ENCODE assay signal across 1 cellular context in the genomic region with DNA sequence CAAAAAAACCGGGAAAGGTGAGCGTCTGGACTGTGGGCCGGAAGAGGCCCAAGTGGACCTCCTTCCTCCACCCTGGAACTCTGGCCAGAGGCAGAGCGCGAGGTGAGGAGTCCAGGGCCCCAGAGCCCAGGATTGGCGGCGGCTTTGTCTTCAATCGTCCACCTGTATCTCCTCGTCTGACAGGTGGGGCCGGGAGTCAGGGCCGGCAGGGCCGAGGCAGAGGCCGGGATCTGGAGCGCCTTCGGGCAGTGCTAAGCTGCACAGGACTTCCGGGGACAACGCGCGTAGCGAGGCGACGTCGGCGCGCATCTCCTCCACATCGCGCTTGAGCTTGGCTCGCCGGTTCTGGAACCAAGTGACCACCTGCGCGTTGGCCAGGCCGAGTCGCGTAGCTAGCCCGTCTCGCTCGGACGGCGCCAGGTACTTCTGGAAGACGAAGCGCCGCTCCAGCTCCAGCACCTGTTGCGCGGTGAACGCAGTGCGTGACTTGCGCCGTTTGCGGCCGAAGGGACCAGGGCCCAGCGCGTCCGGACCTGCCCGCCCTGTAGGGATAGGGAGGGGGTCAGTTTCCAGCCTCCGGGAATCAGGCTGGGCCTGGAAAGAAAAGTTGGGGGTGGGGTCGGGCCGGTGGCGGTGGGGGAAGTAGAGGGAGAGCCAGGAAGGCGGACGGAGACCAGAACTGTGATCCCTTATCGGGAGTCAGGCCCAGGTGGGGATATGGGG.
A peak's percentile ranks its signal among the peaks of the same experiment; 100 is the strongest.
TF ChIP-seq lines count a peak whose summit lies in the region.

No MANE protein-coding gene starts in this region.

TF ChIP-seq in GM12878, 131 proteins besides CTCF, POLR2A, EP300 and RAD21:
- TF ChIP-seq POLR2AphosphoS5 (IDR thresholded peaks at IDR 0.05; ENCODE audit: low read length) (0 out of 2 replicates have a peak, but pooled peaks have one; percentile 26), STAT1 (conservative IDR thresholded peaks at IDR 0.05) (no peak), HDAC6 (IDR thresholded peaks at IDR 0.05; ENCODE audit: unreplicated experiment) (peak; percentile 67), MTA3 (IDR thresholded peaks at IDR 0.05; ENCODE audit: borderline replicate concordance, low read length) (0 out of 2 replicates have a peak, but pooled peaks have one; percentile 45), CREB1 (IDR thresholded peaks at IDR 0.05; ENCODE audit: low read depth) (0 out of 2 replicates have a peak, but pooled peaks have one; percentile 20)
- TF ChIP-seq, protein P1, sequence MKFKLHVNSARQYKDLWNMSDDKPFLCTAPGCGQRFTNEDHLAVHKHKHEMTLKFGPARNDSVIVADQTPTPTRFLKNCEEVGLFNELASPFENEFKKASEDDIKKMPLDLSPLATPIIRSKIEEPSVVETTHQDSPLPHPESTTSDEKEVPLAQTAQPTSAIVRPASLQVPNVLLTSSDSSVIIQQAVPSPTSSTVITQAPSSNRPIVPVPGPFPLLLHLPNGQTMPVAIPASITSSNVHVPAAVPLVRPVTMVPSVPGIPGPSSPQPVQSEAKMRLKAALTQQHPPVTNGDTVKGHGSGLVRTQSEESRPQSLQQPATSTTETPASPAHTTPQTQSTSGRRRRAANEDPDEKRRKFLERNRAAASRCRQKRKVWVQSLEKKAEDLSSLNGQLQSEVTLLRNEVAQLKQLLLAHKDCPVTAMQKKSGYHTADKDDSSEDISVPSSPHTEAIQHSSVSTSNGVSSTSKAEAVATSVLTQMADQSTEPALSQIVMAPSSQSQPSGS (IDR thresholded peaks at IDR 0.05; ENCODE audit: low read length) = no peak
